In the genomic region with DNA sequence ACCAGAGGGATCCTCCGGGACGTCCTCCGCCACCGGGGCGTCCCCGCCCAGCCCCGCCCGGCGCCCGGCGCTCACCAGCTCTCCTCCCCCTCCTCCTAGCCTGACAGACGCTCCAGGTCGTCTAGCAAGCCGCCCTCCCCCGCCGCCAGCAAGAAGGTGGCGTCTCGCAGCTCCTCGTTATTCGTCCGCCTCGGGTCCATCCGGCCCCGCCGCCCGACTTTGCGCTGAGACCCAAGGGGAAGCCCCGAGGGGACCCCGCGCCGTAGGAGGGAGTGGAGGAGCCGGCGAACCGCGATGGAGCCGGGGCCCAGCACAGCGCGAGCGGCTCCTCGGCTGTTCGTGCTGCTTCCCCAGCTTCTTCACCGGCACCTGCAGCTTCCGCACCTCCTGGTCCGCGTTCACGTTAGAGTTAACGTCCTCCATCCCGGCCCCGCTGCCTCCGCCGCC, we compare ENCODE assay signal across 7 cellular contexts. TPM values are rescaled to one million over a fixed set of nuclear protein-coding genes. Genes with fewer than 3 reads are reported as not detected.
DNase-seq lines count a peak whose midpoint lies in the region; ATAC-seq and TF ChIP-seq lines count a peak whose summit lies in the region.

No MANE protein-coding gene starts in this region.

- peaks cover 52% of the 10 kb centered on the region for H3K9me3 Mint-ChIP-seq in HFFc6
- peaks cover 12% of the 10 kb centered on the region for H3K9me3 Mint-ChIP-seq in central memory CD8-positive, alpha-beta T cell

- peak overlapping the region; percentile 96 for H3K4me3 Mint-ChIP-seq in HFFc6
- H3K4me3 Mint-ChIP-seq in central memory CD8-positive, alpha-beta T cell: peak overlapping the region; percentile 89

- H3K27me3 Mint-ChIP-seq in HFFc6 (ENCODE audit: insufficient read depth): peaks cover 2% of the 10 kb centered on the region; the same call in 1 of the 2 replicates
- H3K27me3 Mint-ChIP-seq in central memory CD8-positive, alpha-beta T cell: no peaks in the 10 kb centered on the region

- peak overlapping the region; percentile 92 for H3K4me3 ChIP-seq in NB4 (ENCODE audit: low read depth, low read length)

- no peak for TF ChIP-seq CTCF in HFFc6 (IDR thresholded peaks at IDR 0.05)
- no peak for TF ChIP-seq CTCF in NB4 (IDR thresholded peaks at IDR 0.05; ENCODE audit: low read depth, low read length)

- H3K27ac Mint-ChIP-seq in HFFc6: peak overlapping the region; percentile 94
- peak overlapping the region; percentile 95 for H3K27ac Mint-ChIP-seq in central memory CD8-positive, alpha-beta T cell (ENCODE audit: low read depth)

- peaks cover 44% of the 10 kb centered on the region for H3K36me3 Mint-ChIP-seq in HFFc6 (ENCODE audit: low read depth)
- peaks cover 21% of the 10 kb centered on the region for H3K36me3 Mint-ChIP-seq in central memory CD8-positive, alpha-beta T cell (ENCODE audit: insufficient read depth)

- TF ChIP-seq POLR2A in NB4 (IDR thresholded peaks at IDR 0.05; ENCODE audit: extremely low read depth, insufficient read length): no peak

- ATAC-seq in GM18499 (IDR thresholded peaks at IDR 0.05; ENCODE audit: insufficient read depth, unreplicated experiment): peak; percentile 23
- ATAC-seq in central memory CD8-positive, alpha-beta T cell (replicated peaks; ENCODE audit: extremely low read depth, poor library complexity, severe bottlenecking): peak; percentile 70

- H3K4me1 Mint-ChIP-seq in HFFc6 (ENCODE audit: low read depth): peaks cover 16% of the 10 kb centered on the region
- peaks cover 21% of the 10 kb centered on the region for H3K4me1 Mint-ChIP-seq in central memory CD8-positive, alpha-beta T cell

- peak; percentile 25 for DNase-seq in HFFc6
- DNase-seq in NB4 (ENCODE audit: low read depth): peak; percentile 88
- peak; percentile 78 for DNase-seq in activated CD4-positive, CD25-positive, alpha-beta regulatory T cell treated with anti-CD3 and anti-CD28 coated beads, Interleukin-2, amount 50 U/mL, for 72 hours
- peak in 1 of 2 donors; percentile 82 for DNase-seq in central memory CD8-positive, alpha-beta T cell (ENCODE audit: low spot score in 2 of 2)
- DNase-seq in kidney tubule cell (ENCODE audit: low spot score): peak; percentile 76
- peak; percentile 74 to 76 for DNase-seq in stimulated activated CD4-positive, alpha-beta T cell treated with anti-CD3 and anti-CD28 coated beads, Interleukin-2, amount 100 ng/mL, for 24 hours

RNA-seq across cellular contexts. Expression of a gene that starts 26.3 kb away (rescaled TPM):
- total RNA-seq in HFFc6 (2021; fragmentation: NEBNext Ultra II Directional; extraction: Animal tissue kit (Norgen Biotek cat#: 25700)): 10 to 100 TPM; 18.5 to 23.0 (median 21.1) TPM

RNA-seq across cellular contexts. Expression of a gene that starts 47.9 kb away (rescaled TPM):
- total RNA-seq in HFFc6 (2021; fragmentation: NEBNext Ultra II Directional; extraction: Animal tissue kit (Norgen Biotek cat#: 25700)): under 1 TPM in 2 of 6 experiments, not detected in 4; 0.27 to 0.46 TPM
